ENCODE assay signal across 8 cellular contexts in genomic region chr2:160683206-160683605, GRCh38.
"Had no signal": no experiment of that assay in that cellular context is flagged by ENCODE, and none has a peak within 500 bp of the region (broad histone marks: within the 10 kb centered on the region; RNA-seq: fewer than 3 reads in every experiment).

No MANE protein-coding gene starts in this region.

- H2AFZ ChIP-seq: GM23248 had no signal

- H3K9me3 ChIP-seq: HAP-1 had no signal

- H3K36me3 ChIP-seq: HAP-1 had no signal

- FAIRE-seq: HepG2 had no signal

- H3K4me1 ChIP-seq: HAP-1 had no signal

- H3K27ac ChIP-seq: GM23248, HL-60 had no signal

- ATAC-seq: HCT116, HepG2 had no signal

- H3K4me3 ChIP-seq: GM23248, HAP-1 had no signal

- DNase-seq: GM23248, GOT3, H7, HFFc6 had no signal

- H3K9ac ChIP-seq: GM23248 had no signal
